Comparison of ENCODE assay signal across 1 cellular context in the genomic region with DNA sequence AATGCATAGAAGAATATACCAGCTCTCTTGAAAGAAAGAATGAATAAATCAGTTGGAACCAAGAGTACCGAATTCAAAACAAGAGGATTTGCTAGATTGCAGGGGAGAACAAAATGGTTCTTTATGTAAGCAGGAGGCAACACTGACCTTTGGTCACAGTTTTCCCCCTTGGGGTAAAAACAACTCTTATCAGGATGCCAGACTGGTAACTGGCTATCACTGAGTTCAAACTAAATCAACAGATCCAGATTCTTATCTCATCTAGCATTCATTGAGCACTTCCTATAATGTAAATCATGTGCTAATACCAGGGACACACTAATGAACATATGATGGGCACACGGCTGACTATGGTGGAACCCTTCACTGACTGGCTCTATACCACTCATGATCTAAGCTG.
A peak's percentile ranks its signal among the peaks of the same experiment; 100 is the strongest.
TF ChIP-seq lines count a peak whose summit lies in the region.

No MANE protein-coding gene starts in this region.

TF ChIP-seq in HepG2, 621 proteins besides CTCF, POLR2A, EP300 and RAD21 (continued from another document and continues in another):
- TF ChIP-seq FOXP1 (IDR thresholded peaks at IDR 0.05) (no peak), FOXP1 (CRISPR knock-in tag; IDR thresholded peaks at IDR 0.05) (peak; percentile 36; the same call in 1 of the 2 replicates), MTA3 (CRISPR knock-in tag; IDR thresholded peaks at IDR 0.05) (no peak), CBX1 (IDR thresholded peaks at IDR 0.05; ENCODE audit: low read depth) (no peak), ZNF205 (CRISPR knock-in tag; IDR thresholded peaks at IDR 0.05) (no peak), MYNN (CRISPR knock-in tag; IDR thresholded peaks at IDR 0.05; ENCODE audit: low read depth) (no peak), GATAD1 (CRISPR knock-in tag; IDR thresholded peaks at IDR 0.05) (no peak), NR2C2 (CRISPR knock-in tag; IDR thresholded peaks at IDR 0.05; ENCODE audit: borderline replicate concordance) (no peak), ZNF24 (IDR thresholded peaks at IDR 0.05) (no peak), TARDBP (CRISPR knock-in tag; IDR thresholded peaks at IDR 0.05) (no peak; the same call in 1 of the 2 replicates), ERF (CRISPR knock-in tag; IDR thresholded peaks at IDR 0.05) (no peak), IRX3 (CRISPR knock-in tag; IDR thresholded peaks at IDR 0.05; ENCODE audit: borderline replicate concordance, low read depth) (no peak), FOSL2 (CRISPR knock-in tag; IDR thresholded peaks at IDR 0.05) (peak; percentile 40), SMAD1 (CRISPR knock-in tag; IDR thresholded peaks at IDR 0.05; ENCODE audit: borderline replicate concordance, low read depth) (no peak), ZNF780A (CRISPR knock-in tag; IDR thresholded peaks at IDR 0.05) (no peak), SMARCC2 (IDR thresholded peaks at IDR 0.05) (no peak), RFXAP (CRISPR knock-in tag; IDR thresholded peaks at IDR 0.05; ENCODE audit: borderline replicate concordance) (no peak), NRL (CRISPR knock-in tag; IDR thresholded peaks at IDR 0.05; ENCODE audit: borderline replicate concordance) (no peak), PRPF4 (IDR thresholded peaks at IDR 0.05; ENCODE audit: low read depth, low read length, poor library complexity, severe bottlenecking) (no peak), SNRNP70 (IDR thresholded peaks at IDR 0.05; ENCODE audit: low read depth, low read length) (no peak), ZNF44 (CRISPR knock-in tag; IDR thresholded peaks at IDR 0.05) (no peak), ATF1 (CRISPR knock-in tag; IDR thresholded peaks at IDR 0.05) (0 out of 2 replicates have a peak, but pooled peaks have one; percentile 14), SUZ12 (IDR thresholded peaks at IDR 0.05; ENCODE audit: low read depth, low read length) (no peak), ZNF101 (CRISPR knock-in tag; IDR thresholded peaks at IDR 0.05; ENCODE audit: borderline replicate concordance, low read depth) (no peak), ZFP62 (CRISPR knock-in tag; IDR thresholded peaks at IDR 0.05) (no peak), SP2 (CRISPR knock-in tag; IDR thresholded peaks at IDR 0.05) (no peak), ZNF343 (CRISPR knock-in tag; IDR thresholded peaks at IDR 0.05) (no peak), PHF20 (CRISPR knock-in tag; IDR thresholded peaks at IDR 0.05) (no peak), REL (CRISPR knock-in tag; conservative IDR thresholded peaks at IDR 0.05) (no peak), ATF7 (IDR thresholded peaks at IDR 0.05) (no peak), ATF7 (CRISPR knock-in tag; IDR thresholded peaks at IDR 0.05) (no peak), ZNF10 (CRISPR knock-in tag; IDR thresholded peaks at IDR 0.05; ENCODE audit: borderline replicate concordance, low read depth) (no peak), ZNF549 (CRISPR knock-in tag; IDR thresholded peaks at IDR 0.05) (no peak), ZBTB7B (CRISPR knock-in tag; IDR thresholded peaks at IDR 0.05) (no peak), POLR2AphosphoS2 (IDR thresholded peaks at IDR 0.05; ENCODE audit: low read depth, low read length) (no peak), SP1 (IDR thresholded peaks at IDR 0.05) (no peak), SP1 (CRISPR knock-in tag; IDR thresholded peaks at IDR 0.05) (no peak), ZNF251 (CRISPR knock-in tag; IDR thresholded peaks at IDR 0.05) (no peak), ATAD3A (CRISPR knock-in tag; IDR thresholded peaks at IDR 0.05) (no peak), RFX3 (CRISPR knock-in tag; IDR thresholded peaks at IDR 0.05) (no peak), ATM (IDR thresholded peaks at IDR 0.05; ENCODE audit: borderline replicate concordance) (no peak), KDM5B (CRISPR knock-in tag; IDR thresholded peaks at IDR 0.05; ENCODE audit: borderline replicate concordance) (no peak), TAF1 (CRISPR knock-in tag; IDR thresholded peaks at IDR 0.05) (no peak), ZNF850 (CRISPR knock-in tag; conservative IDR thresholded peaks at IDR 0.05) (no peak), ZNF260 (CRISPR knock-in tag; IDR thresholded peaks at IDR 0.05; ENCODE audit: borderline replicate concordance, low read depth) (no peak), NFYB (CRISPR knock-in tag; IDR thresholded peaks at IDR 0.05) (no peak)
- TF ChIP-seq, protein P1, sequence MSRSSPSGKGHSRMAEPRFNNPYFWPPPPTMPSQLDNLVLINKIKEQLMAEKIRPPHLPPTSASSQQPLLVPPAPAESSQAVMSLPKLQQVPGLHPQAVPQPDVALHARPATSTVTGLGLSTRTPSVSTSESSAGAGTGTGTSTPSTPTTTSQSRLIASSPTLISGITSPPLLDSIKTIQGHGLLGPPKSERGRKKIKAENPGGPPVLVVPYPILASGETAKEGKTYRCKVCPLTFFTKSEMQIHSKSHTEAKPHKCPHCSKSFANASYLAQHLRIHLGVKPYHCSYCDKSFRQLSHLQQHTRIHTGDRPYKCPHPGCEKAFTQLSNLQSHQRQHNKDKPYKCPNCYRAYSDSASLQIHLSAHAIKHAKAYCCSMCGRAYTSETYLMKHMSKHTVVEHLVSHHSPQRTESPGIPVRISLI (CRISPR knock-in tag; IDR thresholded peaks at IDR 0.05; ENCODE audit: borderline replicate concordance) = no peak
- TF ChIP-seq, protein P2, sequence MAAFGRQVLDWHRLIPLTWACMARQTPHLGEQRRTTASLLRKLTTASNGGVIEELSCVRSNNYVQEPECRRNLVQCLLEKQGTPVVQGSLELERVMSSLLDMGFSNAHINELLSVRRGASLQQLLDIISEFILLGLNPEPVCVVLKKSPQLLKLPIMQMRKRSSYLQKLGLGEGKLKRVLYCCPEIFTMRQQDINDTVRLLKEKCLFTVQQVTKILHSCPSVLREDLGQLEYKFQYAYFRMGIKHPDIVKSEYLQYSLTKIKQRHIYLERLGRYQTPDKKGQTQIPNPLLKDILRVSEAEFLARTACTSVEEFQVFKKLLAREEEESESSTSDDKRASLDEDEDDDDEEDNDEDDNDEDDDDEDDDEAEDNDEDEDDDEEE (CRISPR knock-in tag; IDR thresholded peaks at IDR 0.05) = no peak
- TF ChIP-seq, protein P3, sequence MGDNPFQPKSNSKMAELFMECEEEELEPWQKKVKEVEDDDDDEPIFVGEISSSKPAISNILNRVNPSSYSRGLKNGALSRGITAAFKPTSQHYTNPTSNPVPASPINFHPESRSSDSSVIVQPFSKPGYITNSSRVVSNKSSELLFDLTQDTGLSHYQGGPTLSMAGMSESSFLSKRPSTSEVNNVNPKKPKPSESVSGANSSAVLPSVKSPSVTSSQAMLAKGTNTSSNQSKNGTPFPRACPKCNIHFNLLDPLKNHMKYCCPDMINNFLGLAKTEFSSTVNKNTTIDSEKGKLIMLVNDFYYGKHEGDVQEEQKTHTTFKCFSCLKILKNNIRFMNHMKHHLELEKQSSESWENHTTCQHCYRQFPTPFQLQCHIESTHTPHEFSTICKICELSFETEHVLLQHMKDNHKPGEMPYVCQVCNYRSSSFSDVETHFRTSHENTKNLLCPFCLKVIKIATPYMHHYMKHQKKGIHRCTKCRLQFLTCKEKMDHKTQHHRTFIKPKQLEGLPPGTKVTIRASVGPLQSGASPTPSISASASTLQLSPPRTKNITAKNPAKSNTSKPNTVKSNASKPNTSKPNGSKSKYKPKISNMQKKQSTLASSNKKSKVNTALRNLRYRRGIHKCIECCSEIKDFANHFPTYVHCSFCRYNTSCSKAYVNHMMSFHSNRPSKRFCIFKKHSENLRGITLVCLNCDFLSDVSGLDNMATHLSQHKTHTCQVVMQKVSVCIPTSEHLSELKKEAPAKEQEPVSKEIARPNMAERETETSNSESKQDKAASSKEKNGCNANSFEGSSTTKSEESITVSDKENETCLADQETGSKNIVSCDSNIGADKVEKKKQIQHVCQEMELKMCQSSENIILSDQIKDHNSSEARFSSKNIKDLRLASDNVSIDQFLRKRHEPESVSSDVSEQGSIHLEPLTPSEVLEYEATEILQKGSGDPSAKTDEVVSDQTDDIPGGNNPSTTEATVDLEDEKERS (CRISPR knock-in tag; IDR thresholded peaks at IDR 0.05) = no peak
- TF ChIP-seq, protein P4, sequence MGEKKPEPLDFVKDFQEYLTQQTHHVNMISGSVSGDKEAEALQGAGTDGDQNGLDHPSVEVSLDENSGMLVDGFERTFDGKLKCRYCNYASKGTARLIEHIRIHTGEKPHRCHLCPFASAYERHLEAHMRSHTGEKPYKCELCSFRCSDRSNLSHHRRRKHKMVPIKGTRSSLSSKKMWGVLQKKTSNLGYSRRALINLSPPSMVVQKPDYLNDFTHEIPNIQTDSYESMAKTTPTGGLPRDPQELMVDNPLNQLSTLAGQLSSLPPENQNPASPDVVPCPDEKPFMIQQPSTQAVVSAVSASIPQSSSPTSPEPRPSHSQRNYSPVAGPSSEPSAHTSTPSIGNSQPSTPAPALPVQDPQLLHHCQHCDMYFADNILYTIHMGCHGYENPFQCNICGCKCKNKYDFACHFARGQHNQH (CRISPR knock-in tag; IDR thresholded peaks at IDR 0.05) = no peak
- TF ChIP-seq, protein P5, sequence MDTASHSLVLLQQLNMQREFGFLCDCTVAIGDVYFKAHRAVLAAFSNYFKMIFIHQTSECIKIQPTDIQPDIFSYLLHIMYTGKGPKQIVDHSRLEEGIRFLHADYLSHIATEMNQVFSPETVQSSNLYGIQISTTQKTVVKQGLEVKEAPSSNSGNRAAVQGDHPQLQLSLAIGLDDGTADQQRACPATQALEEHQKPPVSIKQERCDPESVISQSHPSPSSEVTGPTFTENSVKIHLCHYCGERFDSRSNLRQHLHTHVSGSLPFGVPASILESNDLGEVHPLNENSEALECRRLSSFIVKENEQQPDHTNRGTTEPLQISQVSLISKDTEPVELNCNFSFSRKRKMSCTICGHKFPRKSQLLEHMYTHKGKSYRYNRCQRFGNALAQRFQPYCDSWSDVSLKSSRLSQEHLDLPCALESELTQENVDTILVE (CRISPR knock-in tag; IDR thresholded peaks at IDR 0.05) = no peak
- TF ChIP-seq, protein P6, sequence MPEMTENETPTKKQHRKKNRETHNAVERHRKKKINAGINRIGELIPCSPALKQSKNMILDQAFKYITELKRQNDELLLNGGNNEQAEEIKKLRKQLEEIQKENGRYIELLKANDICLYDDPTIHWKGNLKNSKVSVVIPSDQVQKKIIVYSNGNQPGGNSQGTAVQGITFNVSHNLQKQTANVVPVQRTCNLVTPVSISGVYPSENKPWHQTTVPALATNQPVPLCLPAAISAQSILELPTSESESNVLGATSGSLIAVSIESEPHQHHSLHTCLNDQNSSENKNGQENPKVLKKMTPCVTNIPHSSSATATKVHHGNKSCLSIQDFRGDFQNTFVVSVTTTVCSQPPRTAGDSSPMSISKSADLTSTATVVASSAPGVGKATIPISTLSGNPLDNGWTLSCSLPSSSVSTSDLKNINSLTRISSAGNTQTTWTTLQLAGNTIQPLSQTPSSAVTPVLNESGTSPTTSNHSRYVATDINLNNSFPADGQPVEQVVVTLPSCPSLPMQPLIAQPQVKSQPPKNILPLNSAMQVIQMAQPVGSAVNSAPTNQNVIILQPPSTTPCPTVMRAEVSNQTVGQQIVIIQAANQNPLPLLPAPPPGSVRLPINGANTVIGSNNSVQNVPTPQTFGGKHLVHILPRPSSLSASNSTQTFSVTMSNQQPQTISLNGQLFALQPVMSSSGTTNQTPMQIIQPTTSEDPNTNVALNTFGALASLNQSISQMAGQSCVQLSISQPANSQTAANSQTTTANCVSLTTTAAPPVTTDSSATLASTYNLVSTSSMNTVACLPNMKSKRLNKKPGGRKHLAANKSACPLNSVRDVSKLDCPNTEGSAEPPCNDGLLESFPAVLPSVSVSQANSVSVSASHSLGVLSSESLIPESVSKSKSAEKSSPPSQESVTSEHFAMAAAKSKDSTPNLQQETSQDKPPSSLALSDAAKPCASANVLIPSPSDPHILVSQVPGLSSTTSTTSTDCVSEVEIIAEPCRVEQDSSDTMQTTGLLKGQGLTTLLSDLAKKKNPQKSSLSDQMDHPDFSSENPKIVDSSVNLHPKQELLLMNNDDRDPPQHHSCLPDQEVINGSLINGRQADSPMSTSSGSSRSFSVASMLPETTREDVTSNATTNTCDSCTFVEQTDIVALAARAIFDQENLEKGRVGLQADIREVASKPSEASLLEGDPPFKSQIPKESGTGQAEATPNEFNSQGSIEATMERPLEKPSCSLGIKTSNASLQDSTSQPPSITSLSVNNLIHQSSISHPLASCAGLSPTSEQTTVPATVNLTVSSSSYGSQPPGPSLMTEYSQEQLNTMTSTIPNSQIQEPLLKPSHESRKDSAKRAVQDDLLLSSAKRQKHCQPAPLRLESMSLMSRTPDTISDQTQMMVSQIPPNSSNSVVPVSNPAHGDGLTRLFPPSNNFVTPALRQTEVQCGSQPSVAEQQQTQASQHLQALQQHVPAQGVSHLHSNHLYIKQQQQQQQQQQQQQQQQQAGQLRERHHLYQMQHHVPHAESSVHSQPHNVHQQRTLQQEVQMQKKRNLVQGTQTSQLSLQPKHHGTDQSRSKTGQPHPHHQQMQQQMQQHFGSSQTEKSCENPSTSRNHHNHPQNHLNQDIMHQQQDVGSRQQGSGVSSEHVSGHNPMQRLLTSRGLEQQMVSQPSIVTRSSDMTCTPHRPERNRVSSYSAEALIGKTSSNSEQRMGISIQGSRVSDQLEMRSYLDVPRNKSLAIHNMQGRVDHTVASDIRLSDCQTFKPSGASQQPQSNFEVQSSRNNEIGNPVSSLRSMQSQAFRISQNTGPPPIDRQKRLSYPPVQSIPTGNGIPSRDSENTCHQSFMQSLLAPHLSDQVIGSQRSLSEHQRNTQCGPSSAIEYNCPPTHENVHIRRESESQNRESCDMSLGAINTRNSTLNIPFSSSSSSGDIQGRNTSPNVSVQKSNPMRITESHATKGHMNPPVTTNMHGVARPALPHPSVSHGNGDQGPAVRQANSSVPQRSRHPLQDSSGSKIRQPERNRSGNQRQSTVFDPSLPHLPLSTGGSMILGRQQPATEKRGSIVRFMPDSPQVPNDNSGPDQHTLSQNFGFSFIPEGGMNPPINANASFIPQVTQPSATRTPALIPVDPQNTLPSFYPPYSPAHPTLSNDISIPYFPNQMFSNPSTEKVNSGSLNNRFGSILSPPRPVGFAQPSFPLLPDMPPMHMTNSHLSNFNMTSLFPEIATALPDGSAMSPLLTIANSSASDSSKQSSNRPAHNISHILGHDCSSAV (CRISPR knock-in tag; IDR thresholded peaks at IDR 0.05; ENCODE audit: borderline replicate concordance) = no peak
- TF ChIP-seq, protein P7, sequence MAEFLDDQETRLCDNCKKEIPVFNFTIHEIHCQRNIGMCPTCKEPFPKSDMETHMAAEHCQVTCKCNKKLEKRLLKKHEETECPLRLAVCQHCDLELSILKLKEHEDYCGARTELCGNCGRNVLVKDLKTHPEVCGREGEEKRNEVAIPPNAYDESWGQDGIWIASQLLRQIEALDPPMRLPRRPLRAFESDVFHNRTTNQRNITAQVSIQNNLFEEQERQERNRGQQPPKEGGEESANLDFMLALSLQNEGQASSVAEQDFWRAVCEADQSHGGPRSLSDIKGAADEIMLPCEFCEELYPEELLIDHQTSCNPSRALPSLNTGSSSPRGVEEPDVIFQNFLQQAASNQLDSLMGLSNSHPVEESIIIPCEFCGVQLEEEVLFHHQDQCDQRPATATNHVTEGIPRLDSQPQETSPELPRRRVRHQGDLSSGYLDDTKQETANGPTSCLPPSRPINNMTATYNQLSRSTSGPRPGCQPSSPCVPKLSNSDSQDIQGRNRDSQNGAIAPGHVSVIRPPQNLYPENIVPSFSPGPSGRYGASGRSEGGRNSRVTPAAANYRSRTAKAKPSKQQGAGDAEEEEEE (CRISPR knock-in tag; IDR thresholded peaks at IDR 0.05; ENCODE audit: borderline replicate concordance) = no peak
- TF ChIP-seq, protein P8, sequence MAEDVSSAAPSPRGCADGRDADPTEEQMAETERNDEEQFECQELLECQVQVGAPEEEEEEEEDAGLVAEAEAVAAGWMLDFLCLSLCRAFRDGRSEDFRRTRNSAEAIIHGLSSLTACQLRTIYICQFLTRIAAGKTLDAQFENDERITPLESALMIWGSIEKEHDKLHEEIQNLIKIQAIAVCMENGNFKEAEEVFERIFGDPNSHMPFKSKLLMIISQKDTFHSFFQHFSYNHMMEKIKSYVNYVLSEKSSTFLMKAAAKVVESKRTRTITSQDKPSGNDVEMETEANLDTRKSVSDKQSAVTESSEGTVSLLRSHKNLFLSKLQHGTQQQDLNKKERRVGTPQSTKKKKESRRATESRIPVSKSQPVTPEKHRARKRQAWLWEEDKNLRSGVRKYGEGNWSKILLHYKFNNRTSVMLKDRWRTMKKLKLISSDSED (CRISPR knock-in tag; IDR thresholded peaks at IDR 0.05) = no peak
